In the genomic region with DNA sequence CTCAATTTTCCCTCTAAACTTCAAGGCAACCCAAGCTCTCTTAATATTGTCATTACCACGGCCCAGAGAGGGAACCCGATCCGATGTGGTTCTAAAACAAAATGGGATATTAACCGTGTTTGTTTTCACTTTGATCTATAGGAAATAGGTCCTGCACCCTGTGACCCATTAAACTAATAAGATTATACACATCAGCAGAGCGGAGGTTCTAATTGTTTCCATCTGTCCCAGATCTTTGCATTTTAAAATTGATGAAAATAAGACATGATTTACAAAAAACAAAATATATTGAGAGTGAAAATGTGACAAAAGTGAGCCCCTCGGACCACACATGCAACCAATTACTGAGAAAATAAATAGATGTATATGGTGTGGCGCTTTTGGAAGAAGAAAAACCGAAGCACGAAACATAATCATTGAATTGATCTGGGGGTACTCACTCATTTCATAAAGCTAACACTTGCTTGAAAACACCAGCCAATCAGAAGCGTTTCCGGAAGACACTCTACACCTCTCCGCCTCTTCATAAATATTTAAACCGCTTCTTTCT, we compare ENCODE assay signal across 1 cellular context.
TF ChIP-seq lines count a peak whose summit lies in the region.

No MANE protein-coding gene starts in this region.

TF ChIP-seq in HepG2, 621 proteins besides CTCF, POLR2A, EP300 and RAD21 (continued from another document):
- TF ChIP-seq, protein P1, sequence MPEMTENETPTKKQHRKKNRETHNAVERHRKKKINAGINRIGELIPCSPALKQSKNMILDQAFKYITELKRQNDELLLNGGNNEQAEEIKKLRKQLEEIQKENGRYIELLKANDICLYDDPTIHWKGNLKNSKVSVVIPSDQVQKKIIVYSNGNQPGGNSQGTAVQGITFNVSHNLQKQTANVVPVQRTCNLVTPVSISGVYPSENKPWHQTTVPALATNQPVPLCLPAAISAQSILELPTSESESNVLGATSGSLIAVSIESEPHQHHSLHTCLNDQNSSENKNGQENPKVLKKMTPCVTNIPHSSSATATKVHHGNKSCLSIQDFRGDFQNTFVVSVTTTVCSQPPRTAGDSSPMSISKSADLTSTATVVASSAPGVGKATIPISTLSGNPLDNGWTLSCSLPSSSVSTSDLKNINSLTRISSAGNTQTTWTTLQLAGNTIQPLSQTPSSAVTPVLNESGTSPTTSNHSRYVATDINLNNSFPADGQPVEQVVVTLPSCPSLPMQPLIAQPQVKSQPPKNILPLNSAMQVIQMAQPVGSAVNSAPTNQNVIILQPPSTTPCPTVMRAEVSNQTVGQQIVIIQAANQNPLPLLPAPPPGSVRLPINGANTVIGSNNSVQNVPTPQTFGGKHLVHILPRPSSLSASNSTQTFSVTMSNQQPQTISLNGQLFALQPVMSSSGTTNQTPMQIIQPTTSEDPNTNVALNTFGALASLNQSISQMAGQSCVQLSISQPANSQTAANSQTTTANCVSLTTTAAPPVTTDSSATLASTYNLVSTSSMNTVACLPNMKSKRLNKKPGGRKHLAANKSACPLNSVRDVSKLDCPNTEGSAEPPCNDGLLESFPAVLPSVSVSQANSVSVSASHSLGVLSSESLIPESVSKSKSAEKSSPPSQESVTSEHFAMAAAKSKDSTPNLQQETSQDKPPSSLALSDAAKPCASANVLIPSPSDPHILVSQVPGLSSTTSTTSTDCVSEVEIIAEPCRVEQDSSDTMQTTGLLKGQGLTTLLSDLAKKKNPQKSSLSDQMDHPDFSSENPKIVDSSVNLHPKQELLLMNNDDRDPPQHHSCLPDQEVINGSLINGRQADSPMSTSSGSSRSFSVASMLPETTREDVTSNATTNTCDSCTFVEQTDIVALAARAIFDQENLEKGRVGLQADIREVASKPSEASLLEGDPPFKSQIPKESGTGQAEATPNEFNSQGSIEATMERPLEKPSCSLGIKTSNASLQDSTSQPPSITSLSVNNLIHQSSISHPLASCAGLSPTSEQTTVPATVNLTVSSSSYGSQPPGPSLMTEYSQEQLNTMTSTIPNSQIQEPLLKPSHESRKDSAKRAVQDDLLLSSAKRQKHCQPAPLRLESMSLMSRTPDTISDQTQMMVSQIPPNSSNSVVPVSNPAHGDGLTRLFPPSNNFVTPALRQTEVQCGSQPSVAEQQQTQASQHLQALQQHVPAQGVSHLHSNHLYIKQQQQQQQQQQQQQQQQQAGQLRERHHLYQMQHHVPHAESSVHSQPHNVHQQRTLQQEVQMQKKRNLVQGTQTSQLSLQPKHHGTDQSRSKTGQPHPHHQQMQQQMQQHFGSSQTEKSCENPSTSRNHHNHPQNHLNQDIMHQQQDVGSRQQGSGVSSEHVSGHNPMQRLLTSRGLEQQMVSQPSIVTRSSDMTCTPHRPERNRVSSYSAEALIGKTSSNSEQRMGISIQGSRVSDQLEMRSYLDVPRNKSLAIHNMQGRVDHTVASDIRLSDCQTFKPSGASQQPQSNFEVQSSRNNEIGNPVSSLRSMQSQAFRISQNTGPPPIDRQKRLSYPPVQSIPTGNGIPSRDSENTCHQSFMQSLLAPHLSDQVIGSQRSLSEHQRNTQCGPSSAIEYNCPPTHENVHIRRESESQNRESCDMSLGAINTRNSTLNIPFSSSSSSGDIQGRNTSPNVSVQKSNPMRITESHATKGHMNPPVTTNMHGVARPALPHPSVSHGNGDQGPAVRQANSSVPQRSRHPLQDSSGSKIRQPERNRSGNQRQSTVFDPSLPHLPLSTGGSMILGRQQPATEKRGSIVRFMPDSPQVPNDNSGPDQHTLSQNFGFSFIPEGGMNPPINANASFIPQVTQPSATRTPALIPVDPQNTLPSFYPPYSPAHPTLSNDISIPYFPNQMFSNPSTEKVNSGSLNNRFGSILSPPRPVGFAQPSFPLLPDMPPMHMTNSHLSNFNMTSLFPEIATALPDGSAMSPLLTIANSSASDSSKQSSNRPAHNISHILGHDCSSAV (CRISPR knock-in tag; IDR thresholded peaks at IDR 0.05; ENCODE audit: borderline replicate concordance), result no peak
- no peak for TF ChIP-seq ZNF780A (CRISPR knock-in tag; IDR thresholded peaks at IDR 0.05)
- TF ChIP-seq, protein P2, sequence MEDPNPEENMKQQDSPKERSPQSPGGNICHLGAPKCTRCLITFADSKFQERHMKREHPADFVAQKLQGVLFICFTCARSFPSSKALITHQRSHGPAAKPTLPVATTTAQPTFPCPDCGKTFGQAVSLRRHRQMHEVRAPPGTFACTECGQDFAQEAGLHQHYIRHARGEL (CRISPR knock-in tag; IDR thresholded peaks at IDR 0.05), result no peak
- TF ChIP-seq, protein P3, sequence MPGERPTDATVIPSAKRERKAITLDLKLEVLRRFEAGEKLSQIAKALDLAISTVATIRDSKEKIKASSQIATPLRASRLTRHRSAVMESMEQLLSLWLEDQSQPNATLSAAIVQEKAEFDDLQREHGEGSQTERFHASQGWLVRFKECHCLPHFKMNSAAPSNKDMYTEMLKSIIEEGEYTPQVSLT (CRISPR knock-in tag; IDR thresholded peaks at IDR 0.05; ENCODE audit: borderline replicate concordance, low read depth), result no peak
- no peak for TF ChIP-seq HDAC6 (IDR thresholded peaks at IDR 0.05; ENCODE audit: low read depth, low read length)
